ENCODE assay signal across 20 cellular contexts in the genomic region with DNA sequence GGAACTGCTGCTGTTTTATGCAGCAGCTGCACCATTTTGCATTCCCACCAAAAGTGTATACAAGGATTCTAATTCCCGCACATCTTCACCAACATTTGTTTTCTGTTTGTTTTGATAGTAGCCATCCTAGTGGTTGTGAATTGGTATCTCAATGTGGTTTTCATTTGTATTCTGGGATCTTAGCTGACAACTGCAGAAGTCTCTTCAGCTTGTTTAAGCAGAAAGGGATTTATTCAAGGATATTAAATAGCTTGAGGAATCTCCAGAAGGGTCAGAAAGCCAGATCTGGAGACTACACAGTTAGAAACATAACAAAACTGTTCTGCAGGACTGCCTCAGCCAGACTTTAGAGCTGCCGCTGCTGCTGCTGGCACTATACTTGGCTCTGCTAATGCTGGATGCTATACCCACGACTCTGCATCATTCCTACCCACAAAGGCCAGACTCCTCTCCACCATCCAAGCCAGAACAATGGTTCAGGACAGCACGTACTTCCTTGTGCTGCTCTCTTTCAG.
"Had no signal": no experiment of that assay in that cellular context is flagged by ENCODE, and none has a peak within 500 bp of the region (broad histone marks: within the 10 kb centered on the region; RNA-seq: fewer than 3 reads in every experiment).

No MANE protein-coding gene starts in this region.

- H3K27ac ChIP-seq: gastrocnemius medialis, heart right ventricle, neural progenitor cell, ovary, spleen, testis, tibial nerve, upper lobe of right lung had no signal

- H3K4me2 ChIP-seq: neural progenitor cell had no signal

- H3K4me1 ChIP-seq: esophagus squamous epithelium, neural progenitor cell, spleen, testis, upper lobe of right lung had no signal

- H2AFZ ChIP-seq: neural progenitor cell had no signal

- H3K9me3 ChIP-seq: esophagus squamous epithelium, gastrocnemius medialis, heart right ventricle, ovary, testis, tibial nerve, upper lobe of right lung had no signal

- H3K27me3 ChIP-seq: esophagus squamous epithelium, gastrocnemius medialis, heart right ventricle, neural progenitor cell, ovary, spleen, testis, tibial nerve, upper lobe of right lung had no signal

- H3K4me3 ChIP-seq: esophagus squamous epithelium, gastrocnemius medialis, heart right ventricle, neural progenitor cell, ovary, spleen, testis, tibial nerve, upper lobe of right lung had no signal

- H3K9ac ChIP-seq: neural progenitor cell had no signal

- DNase-seq: effector memory CD4-positive, alpha-beta T cell; esophagus squamous epithelium; gastrocnemius medialis; heart right ventricle; hypothalamus; kidney glomerular epithelial cell; natural killer cell; nucleus accumbens; ovary; right cardiac atrium; spleen; stimulated activated CD4-positive, alpha-beta T cell treated with anti-CD3 and anti-CD28 coated beads, Interleukin-15, amount 100 ng/mL, for 24 hours; stimulated activated CD4-positive, alpha-beta T cell treated with anti-CD3 and anti-CD28 coated beads, Interleukin-1b, Interleukin-23, amount 100 ng/mL, for 48 hours; stimulated activated CD4-positive, alpha-beta T cell treated with anti-CD3 and anti-CD28 coated beads, Interleukin-4, amount 100 ng/mL, for 24 hours; stimulated activated naive CD8-positive, alpha-beta T cell treated with anti-CD3 and anti-CD28 coated beads, Interleukin-15, amount 100 ng/mL, for 72 hours; testis; upper lobe of right lung had no signal

- ATAC-seq: gastrocnemius medialis; heart right ventricle; right cardiac atrium; stimulated activated memory B cell treated with anti-CD40 and anti-IgM and Interleukin-4, amounts not matched to agents 10 μg/mL and 1 μg/mL and 100 μg/mL, for 72 hours; stimulated activated naive CD8-positive, alpha-beta T cell treated with anti-CD3 and anti-CD28 coated beads, Interleukin-15, amount 100 ng/mL, for 72 hours; upper lobe of right lung had no signal

- H3K36me3 ChIP-seq: esophagus squamous epithelium, gastrocnemius medialis, heart right ventricle, neural progenitor cell, ovary, spleen, upper lobe of right lung had no signal
